1 cellular context compared by ENCODE assay signal in the genomic region with DNA sequence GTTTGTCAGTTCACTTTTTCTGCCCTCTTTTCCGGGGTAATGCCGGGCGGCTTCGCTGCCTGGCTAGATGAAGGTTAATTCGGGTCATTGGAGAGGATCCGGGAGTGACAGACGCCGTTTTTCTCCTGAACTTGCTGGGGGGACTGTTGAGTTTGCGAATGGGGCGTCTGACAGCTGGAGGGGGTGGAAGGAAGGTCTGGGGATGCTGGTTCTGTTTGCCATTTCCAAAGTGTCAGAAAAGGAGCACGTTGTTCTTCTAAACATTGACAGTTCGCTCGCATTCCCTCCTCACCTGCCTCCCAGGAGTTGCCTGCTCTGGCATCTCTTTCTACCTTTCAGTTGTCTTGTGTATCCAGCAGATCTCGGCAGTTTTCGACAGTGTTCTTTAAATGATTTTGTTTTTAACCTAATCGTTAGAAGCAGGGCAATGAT.
TF ChIP-seq lines count a peak whose summit lies in the region.

No MANE protein-coding gene starts in this region.

TF ChIP-seq in HCT116, 20 proteins besides CTCF, POLR2A, EP300 and RAD21 (continued from another document):
- TF ChIP-seq MAX (IDR thresholded peaks at IDR 0.05), result peak; percentile 34; the same call in 1 of the 2 replicates
TF ChIP-seq in HCT116: peak in this region for 1.
